In the genomic region with DNA sequence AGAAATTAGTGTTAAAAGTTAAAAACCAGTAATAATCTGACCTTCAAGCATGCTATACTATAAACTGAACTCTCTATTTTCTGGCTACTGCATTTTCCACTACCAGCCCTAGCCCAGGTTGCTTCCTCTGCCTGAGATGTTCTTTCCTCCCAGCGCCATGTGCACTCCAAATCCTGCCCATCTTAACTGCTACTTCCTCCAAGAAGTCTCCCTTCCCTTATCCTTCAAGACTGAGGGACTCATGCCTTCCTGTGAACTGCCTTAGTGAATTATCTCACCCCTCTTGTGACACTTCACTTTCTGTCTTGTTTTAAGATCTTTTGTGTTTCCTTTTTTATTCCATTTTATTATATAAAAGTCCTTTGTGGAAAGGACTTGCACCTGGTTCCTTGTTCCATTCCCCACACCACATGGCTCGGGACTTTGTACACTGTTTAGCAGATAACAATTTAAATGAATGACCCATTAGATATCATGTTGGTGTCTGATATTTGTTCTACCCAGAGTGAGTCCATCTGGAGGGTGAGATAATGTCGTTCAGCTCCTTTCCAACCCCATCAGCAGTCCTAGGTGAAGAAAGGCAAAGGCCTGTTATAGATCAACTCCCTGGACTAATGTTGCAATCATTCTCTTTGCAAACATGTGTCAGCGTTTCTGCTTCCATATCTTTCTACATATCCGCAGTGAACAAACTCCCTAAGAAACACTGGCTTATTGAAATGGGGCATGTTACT, we compare ENCODE assay signal across 1 cellular context.
TF ChIP-seq lines count a peak whose summit lies in the region.

No MANE protein-coding gene starts in this region.

TF ChIP-seq in HepG2, 621 proteins besides CTCF, POLR2A, EP300 and RAD21 (continued from another document):
- TF ChIP-seq, protein P1, sequence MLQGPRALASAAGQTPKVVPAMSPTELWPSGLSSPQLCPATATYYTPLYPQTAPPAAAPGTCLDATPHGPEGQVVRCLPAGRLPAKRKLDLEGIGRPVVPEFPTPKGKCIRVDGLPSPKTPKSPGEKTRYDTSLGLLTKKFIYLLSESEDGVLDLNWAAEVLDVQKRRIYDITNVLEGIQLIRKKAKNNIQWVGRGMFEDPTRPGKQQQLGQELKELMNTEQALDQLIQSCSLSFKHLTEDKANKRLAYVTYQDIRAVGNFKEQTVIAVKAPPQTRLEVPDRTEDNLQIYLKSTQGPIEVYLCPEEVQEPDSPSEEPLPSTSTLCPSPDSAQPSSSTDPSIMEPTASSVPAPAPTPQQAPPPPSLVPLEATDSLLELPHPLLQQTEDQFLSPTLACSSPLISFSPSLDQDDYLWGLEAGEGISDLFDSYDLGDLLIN (CRISPR knock-in tag; IDR thresholded peaks at IDR 0.05; ENCODE audit: borderline replicate concordance), result no peak
